In the genomic region with DNA sequence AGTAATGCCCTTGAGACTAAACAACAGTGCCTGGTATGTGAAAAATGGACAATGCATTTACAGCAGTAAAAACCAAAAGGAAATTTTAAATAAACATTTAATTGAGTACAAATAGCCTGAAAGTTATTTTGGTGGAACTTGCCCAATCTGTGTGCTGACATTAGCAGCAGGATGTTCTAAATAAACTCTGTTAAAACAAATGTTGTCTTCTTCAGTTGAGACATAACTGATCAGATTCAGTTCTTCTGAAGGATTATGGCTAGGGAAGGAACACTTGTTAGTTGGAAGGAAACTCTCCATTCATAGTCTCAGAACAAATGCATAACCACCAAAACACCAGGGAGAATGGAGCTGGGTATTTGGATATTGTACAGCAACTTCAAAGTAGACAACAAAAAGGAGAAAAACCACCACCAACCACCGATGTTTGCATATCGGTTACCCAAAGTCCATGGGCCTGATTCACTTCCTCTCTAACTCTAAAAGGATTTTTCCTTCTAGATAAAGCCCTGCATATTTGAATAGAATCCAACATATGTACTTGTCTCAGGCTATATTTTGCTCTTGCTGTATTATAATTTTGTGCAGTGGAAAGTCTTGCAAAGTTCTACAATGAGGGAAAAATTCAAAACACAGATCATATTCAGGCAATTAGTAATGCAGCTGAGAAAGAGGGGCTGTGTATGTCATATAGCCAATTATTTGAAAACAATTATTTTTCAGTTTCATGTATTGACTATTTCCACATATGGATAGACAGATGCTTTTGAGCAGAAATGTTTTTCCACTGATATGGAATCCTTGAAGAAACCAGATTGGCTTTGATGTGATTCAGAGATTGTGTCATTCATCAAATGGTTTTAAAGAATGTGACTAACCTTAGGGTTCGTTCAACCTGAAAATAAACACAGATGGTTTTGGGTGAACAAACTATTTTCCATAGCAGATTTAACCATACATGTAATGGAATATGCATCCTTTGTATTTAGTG, we compare ENCODE assay signal across 12 cellular contexts.
DNase-seq lines count a peak whose midpoint lies in the region; ATAC-seq and TF ChIP-seq lines count a peak whose summit lies in the region.
"Had no signal": no experiment of that assay in that cellular context is flagged by ENCODE, and none has a peak within 500 bp of the region (broad histone marks: within the 10 kb centered on the region; RNA-seq: fewer than 3 reads in every experiment).

No MANE protein-coding gene starts in this region.

- CTCF ChIA-PET in IMR-90 (lab: Yijun Ruan, JAX), result no interaction called here

- no peak overlapping the region for H3K18ac ChIP-seq in IMR-90 (ENCODE audit: low read depth, low read length)

- POLR2A ChIA-PET in IMR-90 (lab: Charles Lee; ENCODE audit: unreplicated experiment), result no interaction called here

- no peak for TF ChIP-seq CTCF in AG09319 (IDR thresholded peaks at IDR 0.05; ENCODE audit: low read depth, low read length)
- no peak for TF ChIP-seq CTCF in IMR-90 (conservative IDR thresholded peaks at IDR 0.05; ENCODE audit: low read depth, low read length)
- no peak for TF ChIP-seq CTCF in astrocyte of the cerebellum (IDR thresholded peaks at IDR 0.05; ENCODE audit: low read depth, low read length, missing control alignments)

- H3K9ac ChIP-seq in IMR-90 (ENCODE audit: low read depth, low read length), result no peak overlapping the region

- H3K9me3 ChIP-seq in IMR-90 (ENCODE audit: control insufficient read depth, insufficient read depth, low read length), result no peaks in the 10 kb centered on the region
- H3K9me3 ChIP-seq: psoas muscle, vagina had no signal

- intact Hi-C loops in IMR-90 (cut with micrococcal nuclease), result loop anchor here (2.0 kb wide), 2 partner anchors 22 to 152 kb away; a partner anchor contains a TSS
- intact Hi-C loops in activated T-helper 1 cell treated with anti-CD3 and anti-CD28 coated beads, Interleukin-12 subunit alpha, Interleukin-12 subunit beta, Interleukin-2, Interleukin-4 antibody, amounts not matched to agents 30 ng/mL and 10 ng/mL and 1 ng/mL, durations not matched to agents 14 hours and 24 hours and 36 hours (cut with micrococcal nuclease), result no loop called here

- H3K27me3 Mint-ChIP-seq in activated T-helper 1 cell treated with anti-CD3 and anti-CD28 coated beads, Interleukin-12 subunit alpha, Interleukin-12 subunit beta, Interleukin-2, Interleukin-4 antibody, amounts not matched to agents 30 ng/mL and 10 ng/mL and 1 ng/mL, durations not matched to agents 14 hours and 24 hours and 36 hours (ENCODE audit: insufficient read depth), result no peaks in the 10 kb centered on the region

- no peaks in the 10 kb centered on the region for H3K9me1 ChIP-seq in IMR-90 (ENCODE audit: insufficient read depth, low read length)

- H3K27ac ChIP-seq in IMR-90 (ENCODE audit: insufficient read depth, low read length), result no peak overlapping the region
- H3K27ac ChIP-seq: psoas muscle, vagina had no signal

- no peak overlapping the region for H3K27ac Mint-ChIP-seq in activated T-helper 1 cell treated with anti-CD3 and anti-CD28 coated beads, Interleukin-12 subunit alpha, Interleukin-12 subunit beta, Interleukin-2, Interleukin-4 antibody, amounts not matched to agents 30 ng/mL and 10 ng/mL and 1 ng/mL, durations not matched to agents 14 hours and 24 hours and 36 hours
- H3K27ac Mint-ChIP-seq: CD14-positive monocyte had no signal

- no peak overlapping the region for H4K91ac ChIP-seq in IMR-90 (ENCODE audit: insufficient read depth, low read depth, low read length)

- H2BK15ac ChIP-seq in IMR-90 (ENCODE audit: low read depth, low read length), result no peak overlapping the region

- no peaks in the 10 kb centered on the region; the same call in 1 of the 2 replicates for H3K27me3 ChIP-seq in IMR-90 (ENCODE audit: control insufficient read depth, insufficient read depth, low read length)
- H3K27me3 ChIP-seq: vagina had no signal

- DNase-seq in AG09319 (ENCODE audit: extremely low read depth, low read depth) (peak; percentile 31), IMR-90 (peak; percentile 82), astrocyte of the cerebellum (ENCODE audit: low read depth) (peak; percentile 97), kidney tubule cell (ENCODE audit: low spot score) (peak; percentile 75), epidermal melanocyte (ENCODE audit: insufficient read length, low spot score) (no peak)
- DNase-seq in activated T-helper 1 cell treated with anti-CD3 and anti-CD28 coated beads, Interleukin-12 subunit alpha, Interleukin-12 subunit beta, Interleukin-2, Interleukin-4 antibody, amounts not matched to agents 30 ng/mL and 10 ng/mL and 1 ng/mL, durations not matched to agents 14 hours and 24 hours and 36 hours (ENCODE audit: low spot score), result no peak
- no peak for DNase-seq in stimulated activated CD8-positive, alpha-beta memory T cell treated with anti-CD3 and anti-CD28 coated beads, Interleukin-4, amount 100 ng/mL, for 48 hours
- DNase-seq: NCI-H1105, psoas muscle had no signal

- H4K5ac ChIP-seq in IMR-90 (ENCODE audit: low read depth, low read length), result no peak overlapping the region

- TF ChIP-seq RAD21 in IMR-90 (IDR thresholded peaks at IDR 0.05; ENCODE audit: low read length), result no peak

- H3K4ac ChIP-seq in IMR-90 (ENCODE audit: low read depth, low read length), result no peak overlapping the region

- H3K4me1 ChIP-seq in IMR-90 (ENCODE audit: control insufficient read depth, insufficient read depth, low read length), result peaks cover 6% of the 10 kb centered on the region
- H3K4me1 ChIP-seq: psoas muscle, vagina had no signal

- no CpG with 5 or more reads among the region's 3 CpGs for WGBS in IMR-90 (ENCODE audit: extremely low coverage in 2 of 2, insufficient read length in 1 of 2), 2 experiments

- no TSS peak for BruUV-seq in IMR-90 (replicated peaks; lab: Mats Ljungman, UMichigan)

- no peak overlapping the region for H3K4me3 ChIP-seq in IMR-90 (ENCODE audit: insufficient read depth, low read depth, low read length)
- no peak overlapping the region for H3K4me3 ChIP-seq in astrocyte of the cerebellum (ENCODE audit: low read depth, low read length)
- H3K4me3 ChIP-seq: psoas muscle, vagina had no signal

- H2BK120ac ChIP-seq in IMR-90 (ENCODE audit: low read depth, low read length), result peak overlapping the region; percentile 17; the same call in 1 of the 2 replicates

- H3K4me3 Mint-ChIP-seq in activated T-helper 1 cell treated with anti-CD3 and anti-CD28 coated beads, Interleukin-12 subunit alpha, Interleukin-12 subunit beta, Interleukin-2, Interleukin-4 antibody, amounts not matched to agents 30 ng/mL and 10 ng/mL and 1 ng/mL, durations not matched to agents 14 hours and 24 hours and 36 hours, result no peak overlapping the region
- H3K4me3 Mint-ChIP-seq: CD14-positive monocyte had no signal

- peak overlapping the region; percentile 89; the same call in 1 of the 2 replicates for H3K4me2 ChIP-seq in IMR-90 (ENCODE audit: low read depth, low read length)

- peak; percentile 69 for ATAC-seq in IMR-90 (ENCODE audit: low read depth)
- ATAC-seq in GM18502 (IDR thresholded peaks at IDR 0.05; ENCODE audit: poor library complexity, unreplicated experiment), result no peak
- ATAC-seq: psoas muscle had no signal

- no peak overlapping the region; the same call in 1 of the 2 replicates for H2BK20ac ChIP-seq in IMR-90 (ENCODE audit: low read depth, low read length)

- no peak for TF ChIP-seq POLR2A in IMR-90 (IDR thresholded peaks at IDR 0.05; ENCODE audit: low read depth, low read length)

- H3K23ac ChIP-seq in IMR-90 (ENCODE audit: low read depth, low read length), result no peak overlapping the region

- no peak overlapping the region for H2AFZ ChIP-seq in IMR-90 (replicated peaks; ENCODE audit: low read length, poor library complexity)

- dilution Hi-C loops in IMR-90 (cut with HindIII; ENCODE audit: low sequenced_read_pairs, unreplicated experiment), result no loop called here

- no peaks in the 10 kb centered on the region for H3K36me3 ChIP-seq in IMR-90 (ENCODE audit: control insufficient read depth, insufficient read depth, low read length)
- H3K36me3 ChIP-seq: vagina had no signal

- H4K8ac ChIP-seq in IMR-90 (ENCODE audit: low read depth in 2 of 2, low read length in 2 of 2), result no peak overlapping the region; a peak in 1 of 4 replicates

- no peaks in the 10 kb centered on the region for H3K79me1 ChIP-seq in IMR-90 (ENCODE audit: low read depth in 1 of 2, low read length in 2 of 2)

- H3K36me3 Mint-ChIP-seq in activated T-helper 1 cell treated with anti-CD3 and anti-CD28 coated beads, Interleukin-12 subunit alpha, Interleukin-12 subunit beta, Interleukin-2, Interleukin-4 antibody, amounts not matched to agents 30 ng/mL and 10 ng/mL and 1 ng/mL, durations not matched to agents 14 hours and 24 hours and 36 hours (ENCODE audit: low read depth), result no peaks in the 10 kb centered on the region
- H3K36me3 Mint-ChIP-seq: CD14-positive monocyte had no signal

- no peaks in the 10 kb centered on the region for H3K4me1 Mint-ChIP-seq in activated T-helper 1 cell treated with anti-CD3 and anti-CD28 coated beads, Interleukin-12 subunit alpha, Interleukin-12 subunit beta, Interleukin-2, Interleukin-4 antibody, amounts not matched to agents 30 ng/mL and 10 ng/mL and 1 ng/mL, durations not matched to agents 14 hours and 24 hours and 36 hours (ENCODE audit: low read depth)
- H3K4me1 Mint-ChIP-seq: CD14-positive monocyte had no signal

- no peak overlapping the region for H3K56ac ChIP-seq in IMR-90 (ENCODE audit: extremely low read depth, insufficient read depth, low read length)

- H3K14ac ChIP-seq in IMR-90 (replicated peaks; ENCODE audit: low read depth, low read length), result no peak overlapping the region

- H2BK5ac ChIP-seq in IMR-90 (ENCODE audit: low read depth, low read length, poor library complexity, severe bottlenecking), result peak overlapping the region; percentile 58

- no peak overlapping the region for H2AK5ac ChIP-seq in IMR-90 (ENCODE audit: low read depth, low read length)

- H4K20me1 ChIP-seq in IMR-90 (ENCODE audit: insufficient read depth, low read length), result peaks cover 3% of the 10 kb centered on the region; the same call in 1 of the 2 replicates

- in situ Hi-C loops in IMR-90 (cut with MboI; ENCODE audit: low sequenced_read_pairs) (no loop called here), astrocyte of the cerebellum (cut with HindIII; ENCODE audit: low sequenced_read_pairs) (no loop called here)

- H3K9me3 Mint-ChIP-seq in activated T-helper 1 cell treated with anti-CD3 and anti-CD28 coated beads, Interleukin-12 subunit alpha, Interleukin-12 subunit beta, Interleukin-2, Interleukin-4 antibody, amounts not matched to agents 30 ng/mL and 10 ng/mL and 1 ng/mL, durations not matched to agents 14 hours and 24 hours and 36 hours, result peaks cover 5% of the 10 kb centered on the region

- H2AK9ac ChIP-seq in IMR-90 (replicated peaks; ENCODE audit: low read depth, low read length, poor library complexity), result no peak overlapping the region

TF ChIP-seq in IMR-90, 13 proteins besides CTCF, POLR2A, EP300 and RAD21 (continues in another document):
- no peak for TF ChIP-seq SMC3 (IDR thresholded peaks at IDR 0.05; ENCODE audit: low read depth, low read length)
- TF ChIP-seq, protein P1, sequence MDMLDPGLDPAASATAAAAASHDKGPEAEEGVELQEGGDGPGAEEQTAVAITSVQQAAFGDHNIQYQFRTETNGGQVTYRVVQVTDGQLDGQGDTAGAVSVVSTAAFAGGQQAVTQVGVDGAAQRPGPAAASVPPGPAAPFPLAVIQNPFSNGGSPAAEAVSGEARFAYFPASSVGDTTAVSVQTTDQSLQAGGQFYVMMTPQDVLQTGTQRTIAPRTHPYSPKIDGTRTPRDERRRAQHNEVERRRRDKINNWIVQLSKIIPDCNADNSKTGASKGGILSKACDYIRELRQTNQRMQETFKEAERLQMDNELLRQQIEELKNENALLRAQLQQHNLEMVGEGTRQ (IDR thresholded peaks at IDR 0.05; ENCODE audit: low read depth, low read length), result no peak

Comparison
In these comparisons a context has a peak if more than half of its experiments do, and no peak if none do; other contexts are left out.
1. DNase-seq: peak in AG09319 (single experiment), IMR-90 (single experiment), astrocyte of the cerebellum (single experiment) and kidney tubule cell (single experiment); none in activated T-helper 1 cell treated with anti-CD3 and anti-CD28 coated beads, Interleukin-12 subunit alpha, Interleukin-12 subunit beta, Interleukin-2, Interleukin-4 antibody, amounts not matched to agents 30 ng/mL and 10 ng/mL and 1 ng/mL, durations not matched to agents 14 hours and 24 hours and 36 hours (single experiment), epidermal melanocyte (single experiment) and stimulated activated CD8-positive, alpha-beta memory T cell treated with anti-CD3 and anti-CD28 coated beads, Interleukin-4, amount 100 ng/mL, for 48 hours (single experiment).